In genomic region chr15:65902373-65902772, GRCh38 we compare ENCODE assay signal across 10 cellular contexts. TPM values are rescaled to one million over a fixed set of nuclear protein-coding genes. Genes with fewer than 3 reads are reported as not detected.
A peak's percentile ranks its signal among the peaks of the same experiment; 100 is the strongest.
DNase-seq lines count a peak whose midpoint lies in the region; ATAC-seq and TF ChIP-seq lines count a peak whose summit lies in the region.
"Had no signal": no experiment of that assay in that cellular context is flagged by ENCODE, and none has a peak within 500 bp of the region (broad histone marks: within the 10 kb centered on the region; RNA-seq: fewer than 3 reads in every experiment).

No MANE protein-coding gene starts in this region.

- peak overlapping the region in 1 of 2 donors; percentile 7 for H3K27ac Mint-ChIP-seq in activated naive CD4-positive, alpha-beta T cell treated with anti-CD3 and anti-CD28 coated beads, Interleukin-2, amount 50 U/mL, for 72 hours
- H3K27ac Mint-ChIP-seq in activated naive CD4-positive, alpha-beta T cell treated with anti-CD3 and anti-CD28 coated beads, Interleukin-2, amount 10 ng/mL, durations not matched to agents 7 days and 5 days = no peak overlapping the region
- H3K27ac Mint-ChIP-seq in nephron progenitor cell = no peak overlapping the region

- H3K27me3 Mint-ChIP-seq in activated naive CD4-positive, alpha-beta T cell treated with anti-CD3 and anti-CD28 coated beads, Interleukin-2, amount 10 ng/mL, durations not matched to agents 7 days and 5 days = no peaks in the 10 kb centered on the region
- H3K27me3 Mint-ChIP-seq in nephron progenitor cell (ENCODE audit: low read depth, poor library complexity) = peaks cover 3% of the 10 kb centered on the region
- H3K27me3 Mint-ChIP-seq: naive thymus-derived CD8-positive, alpha-beta T cell had no signal

- H3K4me3 Mint-ChIP-seq in activated naive CD4-positive, alpha-beta T cell treated with anti-CD3 and anti-CD28 coated beads, Interleukin-2, amount 10 ng/mL, durations not matched to agents 7 days and 5 days = no peak overlapping the region
- H3K4me3 Mint-ChIP-seq in nephron progenitor cell = no peak overlapping the region
- H3K4me3 Mint-ChIP-seq: activated T-cell treated with anti-CD3 and anti-CD28 coated beads, Interleukin-2, amount 50 U/mL, for 4 hours; naive thymus-derived CD8-positive, alpha-beta T cell had no signal

- H3K4me3 ChIP-seq in epithelial cell of proximal tubule (ENCODE audit: low read depth, low read length) = no peak overlapping the region

- H3K4me1 Mint-ChIP-seq in activated naive CD4-positive, alpha-beta T cell treated with anti-CD3 and anti-CD28 coated beads, Interleukin-2, amount 10 ng/mL, durations not matched to agents 7 days and 5 days = peaks cover 31% of the 10 kb centered on the region
- peaks cover 10% of the 10 kb centered on the region for H3K4me1 Mint-ChIP-seq in nephron progenitor cell

- H3K9me3 Mint-ChIP-seq in activated naive CD4-positive, alpha-beta T cell treated with anti-CD3 and anti-CD28 coated beads, Interleukin-2, amount 50 U/mL, for 72 hours = no peaks in the 10 kb centered on the region
- no peaks in the 10 kb centered on the region for H3K9me3 Mint-ChIP-seq in activated naive CD4-positive, alpha-beta T cell treated with anti-CD3 and anti-CD28 coated beads, Interleukin-2, amount 10 ng/mL, durations not matched to agents 7 days and 5 days
- no peaks in the 10 kb centered on the region for H3K9me3 Mint-ChIP-seq in nephron progenitor cell
- H3K9me3 Mint-ChIP-seq: activated T-cell treated with anti-CD3 and anti-CD28 coated beads, Interleukin-2, amount 50 U/mL, for 4 hours; naive thymus-derived CD8-positive, alpha-beta T cell had no signal

- DNase-seq in activated naive CD4-positive, alpha-beta T cell treated with anti-CD3 and anti-CD28 coated beads, Interleukin-2, amount 50 U/mL, for 72 hours (ENCODE audit: low spot score in 2 of 2) = no peak
- DNase-seq in activated naive CD4-positive, alpha-beta T cell treated with anti-CD3 and anti-CD28 coated beads, Interleukin-2, amount 10 ng/mL, durations not matched to agents 7 days and 5 days = no peak
- DNase-seq in NCI-H526 (lab: John Stamatoyannopoulos, UW) (peak; percentile 74 to 81), epithelial cell of proximal tubule (ENCODE audit: low read depth) (peak; percentile 40), pons (ENCODE audit: low spot score) (peak; percentile 81), nephron progenitor cell (no peak)
- DNase-seq: activated T-cell treated with anti-CD3 and anti-CD28 coated beads, Interleukin-2, amount 50 U/mL, for 4 hours had no signal

- CTCF ChIA-PET in activated naive CD4-positive, alpha-beta T cell treated with anti-CD3 and anti-CD28 coated beads, Interleukin-2, amount 10 ng/mL, durations not matched to agents 7 days and 5 days (lab: Charles Lee) = interaction anchor here (1.7 kb wide), 1 partner anchor 33 kb away, joined by 8 read pairs; the partner anchor contains the start of gene RAB11A

- no peak for TF ChIP-seq CTCF in epithelial cell of proximal tubule (conservative IDR thresholded peaks at IDR 0.05; ENCODE audit: low read depth, low read length)
- TF ChIP-seq CTCF in nephron progenitor cell (IDR thresholded peaks at IDR 0.05) = no peak

- ATAC-seq in activated naive CD4-positive, alpha-beta T cell treated with anti-CD3 and anti-CD28 coated beads, Interleukin-2, amount 50 U/mL, for 72 hours = peak; percentile 60 to 71
- ATAC-seq in HG02798 (IDR thresholded peaks at IDR 0.05; ENCODE audit: poor library complexity, unreplicated experiment) = peak; percentile 81
- no peak for ATAC-seq in HG03039 (IDR thresholded peaks at IDR 0.05; ENCODE audit: unreplicated experiment)

- no peaks in the 10 kb centered on the region for H3K36me3 Mint-ChIP-seq in activated naive CD4-positive, alpha-beta T cell treated with anti-CD3 and anti-CD28 coated beads, Interleukin-2, amount 50 U/mL, for 72 hours
- H3K36me3 Mint-ChIP-seq in activated naive CD4-positive, alpha-beta T cell treated with anti-CD3 and anti-CD28 coated beads, Interleukin-2, amount 10 ng/mL, durations not matched to agents 7 days and 5 days = peaks cover 42% of the 10 kb centered on the region
- H3K36me3 Mint-ChIP-seq in nephron progenitor cell (ENCODE audit: low read depth) = peaks cover 39% of the 10 kb centered on the region

RNA-seq across cellular contexts. Expression of gene RAB11A, which starts 33.1 kb away (rescaled TPM):
- total RNA-seq in activated naive CD4-positive, alpha-beta T cell treated with anti-CD3 and anti-CD28 coated beads, Interleukin-2, amount 50 U/mL, for 72 hours = 100 to 1,000 TPM; 133 to 188 TPM
- 199 and 350 TPM in 2 replicates for total RNA-seq in epithelial cell of proximal tubule

Comparison
In these comparisons a context has a peak if more than half of its experiments do, and no peak if none do; other contexts are left out.
1. DNase-seq: peak in NCI-H526 (2 of 2), epithelial cell of proximal tubule (single experiment) and pons (single experiment); none in activated naive CD4-positive, alpha-beta T cell treated with anti-CD3 and anti-CD28 coated beads, Interleukin-2, amount 50 U/mL, for 72 hours (0 of 2), activated naive CD4-positive, alpha-beta T cell treated with anti-CD3 and anti-CD28 coated beads, Interleukin-2, amount 10 ng/mL, durations not matched to agents 7 days and 5 days (single experiment) and nephron progenitor cell (single experiment).